ENCODE assay signal across 15 cellular contexts in the genomic region with DNA sequence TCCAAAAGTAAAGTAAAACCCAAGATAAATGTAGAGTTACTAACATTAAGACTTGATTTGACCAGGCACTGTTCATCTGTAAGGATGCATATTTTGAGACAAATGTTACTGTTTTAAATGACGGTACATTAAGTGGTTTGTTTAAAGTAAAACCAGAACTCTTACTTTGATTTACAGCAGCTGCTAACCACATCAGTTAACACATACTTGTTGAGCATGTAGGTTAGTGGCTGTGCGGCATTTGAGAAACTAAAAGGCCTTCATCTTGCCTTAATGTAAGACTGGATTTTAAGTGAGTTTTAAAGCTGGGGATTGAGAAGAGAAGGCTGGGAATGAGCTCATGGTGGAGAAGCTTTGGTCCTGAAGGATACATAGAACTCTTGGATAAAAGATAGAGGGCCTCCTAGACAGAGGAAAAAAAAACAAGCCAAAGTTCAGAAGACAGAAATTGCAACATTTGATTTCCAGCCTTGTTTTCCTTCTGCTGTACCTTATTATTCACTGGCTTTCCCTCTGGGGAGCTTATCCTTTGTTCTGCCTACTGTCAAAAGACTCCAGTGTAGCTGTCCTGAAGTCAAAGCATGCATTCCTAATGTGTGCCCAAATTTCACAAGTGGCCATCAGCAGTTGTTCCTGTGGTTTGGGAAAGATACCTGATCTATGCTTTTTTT.
DNase-seq lines count a peak whose midpoint lies in the region; ATAC-seq and TF ChIP-seq lines count a peak whose summit lies in the region.
"Had no signal": no experiment of that assay in that cellular context is flagged by ENCODE, and none has a peak within 500 bp of the region (broad histone marks: within the 10 kb centered on the region; RNA-seq: fewer than 3 reads in every experiment).

No MANE protein-coding gene starts in this region.

- 58% methylated on average over 2 of the region's 2 CpGs for WGBS in esophagus muscularis mucosa
- WGBS in transverse colon (ENCODE audit: low coverage in 1 of 2), 2 donors: 63 to 73% methylated on average over 2 of the region's 2 CpGs

- ATAC-seq in Right ventricle myocardium superior (ENCODE audit: poor library complexity): peak; percentile 39
- ATAC-seq in left cardiac atrium: no peak
- no peak for ATAC-seq in foreskin keratinocyte
- ATAC-seq: GM12878; stimulated activated naive B cell treated with anti-CD40 and anti-IgM and Interleukin-4, amounts not matched to agents 10 μg/mL and 1 μg/mL and 100 μg/mL, for 72 hours had no signal

- H3K9me3 ChIP-seq in esophagus muscularis mucosa (no peaks in the 10 kb centered on the region), transverse colon (no peaks in the 10 kb centered on the region)

- no peak for DNase-seq in Right ventricle myocardium superior
- no peak for DNase-seq in left cardiac atrium
- DNase-seq in esophagus muscularis mucosa (ENCODE audit: extremely low spot score): no peak
- DNase-seq in myocyte (ENCODE audit: low read depth): peak; percentile 77
- DNase-seq in transverse colon: no peak
- no peak for DNase-seq in T-helper 2 cell treated with Interferon-gamma antibody and Interleukin-4, amounts not matched to agents 5 μg/mL and 100 μg/mL, for 36 hours (ENCODE audit: low spot score)
- no peak for DNase-seq in foreskin keratinocyte
- DNase-seq in brain microvascular endothelial cell: no peak
- DNase-seq: activated CD4-positive, CD25-positive, alpha-beta regulatory T cell; Kasumi-1; left colon; NCI-H2081 treated with DMSO at 0.1 percent for 48 hours; stimulated activated naive B cell treated with anti-CD40 and anti-IgM and Interleukin-4, amounts not matched to agents 10 μg/mL and 1 μg/mL and 100 μg/mL, for 72 hours had no signal

- H3K4me1 ChIP-seq in esophagus muscularis mucosa (peaks cover 17 to 78% (median 56%) of the 10 kb centered on the region in 4 donors), transverse colon (peaks cover 0 to 17% (median 6%) of the 10 kb centered on the region in 4 donors), foreskin keratinocyte (no peaks in the 10 kb centered on the region)

- H3K27ac ChIP-seq in esophagus muscularis mucosa (replicated peaks in 1 of 4) (peak overlapping the region; percentile 47 to 77 (median 73)), transverse colon (peak overlapping the region; percentile 19 to 70 (median 38)), foreskin keratinocyte (no peak overlapping the region), brain microvascular endothelial cell (no peak overlapping the region)

- H3K36me3 Mint-ChIP-seq in T-helper 2 cell treated with Interferon-gamma antibody and Interleukin-4, amounts not matched to agents 5 μg/mL and 100 μg/mL, for 36 hours (ENCODE audit: low read depth): peaks cover 66% of the 10 kb centered on the region

- no peaks in the 10 kb centered on the region for H3K9me3 Mint-ChIP-seq in T-helper 2 cell treated with Interferon-gamma antibody and Interleukin-4, amounts not matched to agents 5 μg/mL and 100 μg/mL, for 36 hours
- H3K9me3 Mint-ChIP-seq: dendritic cell treated with granulocyte-macrophage colony-stimulating factor and Interleukin-4, amounts not matched to agents 40 ng/mL and 50 ng/mL, for 4 days; stimulated activated naive B cell treated with anti-CD40 and anti-IgM and Interleukin-4, amounts not matched to agents 10 μg/mL and 1 μg/mL and 100 μg/mL, for 72 hours had no signal

- no peak for TF ChIP-seq EP300 in esophagus muscularis mucosa (IDR thresholded peaks at IDR 0.05)
- TF ChIP-seq EP300 in transverse colon (IDR thresholded peaks at IDR 0.05; ENCODE audit: low read depth): no peak

- H3K36me3 ChIP-seq in esophagus muscularis mucosa: peaks cover 0 to 77% (median 46%) of the 10 kb centered on the region in 4 donors
- peaks cover 0 to 20% (median 3%) of the 10 kb centered on the region in 4 donors for H3K36me3 ChIP-seq in transverse colon
- H3K36me3 ChIP-seq in brain microvascular endothelial cell (replicated peaks): peaks cover 2% of the 10 kb centered on the region

- H3K4me1 Mint-ChIP-seq in T-helper 2 cell treated with Interferon-gamma antibody and Interleukin-4, amounts not matched to agents 5 μg/mL and 100 μg/mL, for 36 hours (ENCODE audit: low read depth): peaks cover 5% of the 10 kb centered on the region

- H3K4me3 ChIP-seq in esophagus muscularis mucosa (no peak overlapping the region), transverse colon (no peak overlapping the region), brain microvascular endothelial cell (ENCODE audit: low read depth, low read length) (no peak overlapping the region)
- H3K4me3 ChIP-seq: GM12878 had no signal

- H3K27me3 Mint-ChIP-seq in T-helper 2 cell treated with Interferon-gamma antibody and Interleukin-4, amounts not matched to agents 5 μg/mL and 100 μg/mL, for 36 hours (ENCODE audit: low read depth): no peaks in the 10 kb centered on the region
- H3K27me3 Mint-ChIP-seq: dendritic cell treated with granulocyte-macrophage colony-stimulating factor and Interleukin-4, amounts not matched to agents 40 ng/mL and 50 ng/mL, for 4 days; stimulated activated naive B cell treated with anti-CD40 and anti-IgM and Interleukin-4, amounts not matched to agents 10 μg/mL and 1 μg/mL and 100 μg/mL, for 72 hours had no signal

- TF ChIP-seq POLR2A in esophagus muscularis mucosa (IDR thresholded peaks at IDR 0.05; ENCODE audit: low read depth) (no peak), transverse colon (IDR thresholded peaks at IDR 0.05) (no peak)

- no peak overlapping the region for H3K27ac Mint-ChIP-seq in T-helper 2 cell treated with Interferon-gamma antibody and Interleukin-4, amounts not matched to agents 5 μg/mL and 100 μg/mL, for 36 hours
- H3K27ac Mint-ChIP-seq: dendritic cell treated with granulocyte-macrophage colony-stimulating factor and Interleukin-4, amounts not matched to agents 40 ng/mL and 50 ng/mL, for 4 days; stimulated activated naive B cell treated with anti-CD40 and anti-IgM and Interleukin-4, amounts not matched to agents 10 μg/mL and 1 μg/mL and 100 μg/mL, for 72 hours had no signal

- intact Hi-C loops in Right ventricle myocardium superior (cut with DNase I): loop anchor here (10.0 kb wide), 1 partner anchor 97 kb away; no protein-coding TSS in a partner anchor
- intact Hi-C loops in left cardiac atrium (cut with DNase I): no loop called here
- intact Hi-C loops in esophagus muscularis mucosa (cut with DNase I): no loop called here
- intact Hi-C loops in transverse colon (cut with DNase I; ENCODE audit: low total_unique reads): no loop called here

- TF ChIP-seq CTCF in esophagus muscularis mucosa (IDR thresholded peaks at IDR 0.05) (no peak), transverse colon (IDR thresholded peaks at IDR 0.05) (no peak), foreskin keratinocyte (conservative IDR thresholded peaks at IDR 0.05) (no peak), brain microvascular endothelial cell (IDR thresholded peaks at IDR 0.05; ENCODE audit: low read depth, low read length, missing control alignments) (no peak)

- H3K4me3 Mint-ChIP-seq in T-helper 2 cell treated with Interferon-gamma antibody and Interleukin-4, amounts not matched to agents 5 μg/mL and 100 μg/mL, for 36 hours: no peak overlapping the region
- H3K4me3 Mint-ChIP-seq: dendritic cell treated with granulocyte-macrophage colony-stimulating factor and Interleukin-4, amounts not matched to agents 40 ng/mL and 50 ng/mL, for 4 days; stimulated activated naive B cell treated with anti-CD40 and anti-IgM and Interleukin-4, amounts not matched to agents 10 μg/mL and 1 μg/mL and 100 μg/mL, for 72 hours had no signal

- in situ Hi-C loops in transverse colon (cut with MboI; ENCODE audit: low pct_ligation_motif_present in 1 of 4, low pct_unique_long_range_greater_than_20kb in 1 of 4, low sequenced_read_pairs in 3 of 4) (loop anchor here in 3 of 4 donors (10.0 to 25.0 kb wide), 2 partner anchors 107 to 749 kb away; no protein-coding TSS in a partner anchor), brain microvascular endothelial cell (cut with HindIII; ENCODE audit: low pct_ligation_motif_present, low sequenced_read_pairs) (no loop called here)

- no peaks in the 10 kb centered on the region for H3K27me3 ChIP-seq in esophagus muscularis mucosa
- H3K27me3 ChIP-seq in transverse colon: no peaks in the 10 kb centered on the region
- no peaks in the 10 kb centered on the region for H3K27me3 ChIP-seq in foreskin keratinocyte
- H3K27me3 ChIP-seq in brain microvascular endothelial cell (replicated peaks): no peaks in the 10 kb centered on the region

Comparison
In these comparisons a context has a peak if more than half of its experiments do, and no peak if none do; other contexts are left out.
1. H3K27ac ChIP-seq: peak in esophagus muscularis mucosa (4 of 4) and transverse colon (4 of 4); none in foreskin keratinocyte (single experiment) and brain microvascular endothelial cell (single experiment).